ENCODE assay signal across 8 cellular contexts in genomic region chr5:157855404-157855994, GRCh38. TPM values are rescaled to one million over a fixed set of nuclear protein-coding genes. Genes with fewer than 3 reads are reported as not detected.
DNase-seq lines count a peak whose midpoint lies in the region; ATAC-seq and TF ChIP-seq lines count a peak whose summit lies in the region.

No MANE protein-coding gene starts in this region.

- peak; percentile 66 for TF ChIP-seq RAD21 in Ishikawa (IDR thresholded peaks at IDR 0.05; ENCODE audit: low read depth)

- H3K27me3 Mint-ChIP-seq in T-cell: no peaks in the 10 kb centered on the region
- peaks cover 8% of the 10 kb centered on the region for H3K27me3 Mint-ChIP-seq in endothelial cell (ENCODE audit: unreplicated experiment)

- POLR2A ChIA-PET in T-cell (lab: Charles Lee): interaction anchor here in 1 of 2 donors (0.6 to 0.7 kb wide), 3 partner anchors 27 to 1402 kb away, joined by 4 to 9 read pairs (median 4); no protein-coding TSS in a partner anchor

- H3K4me3 Mint-ChIP-seq in T-cell: peak overlapping the region in 2 of 3 donors; percentile 14 to 38
- H3K4me3 Mint-ChIP-seq in endothelial cell (ENCODE audit: unreplicated experiment): no peak overlapping the region

- no peak for TF ChIP-seq EP300 in Ishikawa (IDR thresholded peaks at IDR 0.05; ENCODE audit: borderline replicate concordance)

- H3K27ac Mint-ChIP-seq in T-cell (peak overlapping the region in 1 of 2 donors; percentile 7), endothelial cell (ENCODE audit: unreplicated experiment) (peak overlapping the region; percentile 52)

- CTCF ChIA-PET in T-cell (lab: Charles Lee): interaction anchor here (0.6 to 1.6 kb wide), 6 partner anchors 17 to 509 kb away, joined by 3 to 4 read pairs (median 4); no protein-coding TSS in a partner anchor

- DNase-seq in NCI-H1436 treated with DMSO at 0.1 percent for 48 hours (lab: John Stamatoyannopoulos, UW): peak; percentile 3
- DNase-seq in NCI-H1436 (lab: John Stamatoyannopoulos, UW): no peak
- peak in 8 of 34 experiments; percentile 3 to 23 (median 10) for DNase-seq in T-cell
- DNase-seq in endothelial cell (ENCODE audit: low spot score): peak; percentile 56
- peak; percentile 68 for DNase-seq in mucosa of gallbladder (ENCODE audit: low spot score)
- DNase-seq in KG1 (lab: John Stamatoyannopoulos, UW): no peak

- ATAC-seq in T-cell (replicated peaks in 1 of 4): no peak
- ATAC-seq in HG03280 (IDR thresholded peaks at IDR 0.05; ENCODE audit: unreplicated experiment): no peak

- H3K36me3 Mint-ChIP-seq in T-cell (peaks cover 17% of the 10 kb centered on the region), endothelial cell (ENCODE audit: low read depth, unreplicated experiment) (peaks cover 10% of the 10 kb centered on the region)

- TF ChIP-seq CTCF in endothelial cell (IDR thresholded peaks at IDR 0.05; ENCODE audit: unreplicated experiment): peak; percentile 63

- H3K9me3 Mint-ChIP-seq in T-cell (no peaks in the 10 kb centered on the region), endothelial cell (ENCODE audit: unreplicated experiment) (no peaks in the 10 kb centered on the region)

- peaks cover 70 to 73% (median 72%) of the 10 kb centered on the region in 3 donors for H3K4me1 Mint-ChIP-seq in T-cell
- peaks cover 25% of the 10 kb centered on the region for H3K4me1 Mint-ChIP-seq in endothelial cell (ENCODE audit: unreplicated experiment)

TF ChIP-seq in Ishikawa, 13 proteins besides CTCF, POLR2A, EP300 and RAD21:
- no peak for TF ChIP-seq TEAD4 (IDR thresholded peaks at IDR 0.05)
- no peak for TF ChIP-seq YY1 (IDR thresholded peaks at IDR 0.05; ENCODE audit: low read depth)
- no peak for TF ChIP-seq USF1 (IDR thresholded peaks at IDR 0.05)
- no peak for TF ChIP-seq NFIC (IDR thresholded peaks at IDR 0.05)
- no peak for TF ChIP-seq TAF1 (IDR thresholded peaks at IDR 0.05; ENCODE audit: low read depth)
- TF ChIP-seq TCF12 (IDR thresholded peaks at IDR 0.05; ENCODE audit: low read depth): no peak
- no peak for TF ChIP-seq ZBTB7A (IDR thresholded peaks at IDR 0.05; ENCODE audit: low read depth)
- no peak for TF ChIP-seq FOXM1 (IDR thresholded peaks at IDR 0.05; ENCODE audit: borderline replicate concordance, low read depth)
- no peak for TF ChIP-seq CEBPB (IDR thresholded peaks at IDR 0.05)
- TF ChIP-seq MAX (IDR thresholded peaks at IDR 0.05): no peak
- no peak for TF ChIP-seq EGR1 (IDR thresholded peaks at IDR 0.05)
- no peak for TF ChIP-seq CREB1 (IDR thresholded peaks at IDR 0.05; ENCODE audit: low read depth)
- no peak for TF ChIP-seq REST (IDR thresholded peaks at IDR 0.05; ENCODE audit: low read depth)

RNA-seq across cellular contexts. Expression of gene CLINT1, which starts 3.4 kb away (rescaled TPM):
- total RNA-seq in T-cell (10 to 100 TPM; 61.1 to 78.6 (median 63.6) TPM), endothelial cell (ENCODE audit: unreplicated experiment) (72.9 TPM), mucosa of gallbladder (166 TPM)

Comparison
In these comparisons a context has a peak if more than half of its experiments do, and no peak if none do; other contexts are left out.
1. DNase-seq: peak in NCI-H1436 treated with DMSO at 0.1 percent for 48 hours (single experiment), endothelial cell (single experiment) and mucosa of gallbladder (single experiment); none in NCI-H1436 (single experiment) and KG1 (single experiment).